In genomic region chr19:41371119-41371518, GRCh38 we compare ENCODE assay signal across 1 cellular context. TPM values are rescaled to one million over a fixed set of nuclear protein-coding genes. Genes with fewer than 3 reads are reported as not detected.
"Had no signal": no experiment of that assay in that cellular context is flagged by ENCODE, and none has a peak within 500 bp of the region (broad histone marks: within the 10 kb centered on the region; RNA-seq: fewer than 3 reads in every experiment).

No MANE protein-coding gene starts in this region.

RNA-seq across cellular contexts. Expression of gene B9D2, which starts 7.2 kb away (rescaled TPM):
- total RNA-seq: vagina had no signal
